In genomic region chr7:6590645-6591110, GRCh38 we compare ENCODE assay signal across 8 cellular contexts. TPM values are rescaled to one million over a fixed set of nuclear protein-coding genes. Genes with fewer than 3 reads are reported as not detected.
DNase-seq lines count a peak whose midpoint lies in the region; ATAC-seq and TF ChIP-seq lines count a peak whose summit lies in the region.

No MANE protein-coding gene starts in this region.

- no peaks in the 10 kb centered on the region for H3K36me3 Mint-ChIP-seq in T-helper 17 cell (ENCODE audit: low read depth)
- no peaks in the 10 kb centered on the region for H3K36me3 Mint-ChIP-seq in glutamatergic neuron (ENCODE audit: unreplicated experiment)

- peak overlapping the region; percentile 54 for H3K27ac ChIP-seq in skeletal muscle tissue (ENCODE audit: low read depth, low read length)

- no peak for DNase-seq in T-helper 17 cell
- no peak for DNase-seq in glutamatergic neuron
- no peak for DNase-seq in NCI-H748 treated with DMSO at 0.1 percent for 48 hours (lab: John Stamatoyannopoulos, UW)
- DNase-seq in NCI-H1092 treated with DMSO at 0.1 percent for 48 hours (lab: John Stamatoyannopoulos, UW): no peak
- DNase-seq in activated CD8-positive, alpha-beta memory T cell treated with anti-CD3 and anti-CD28 coated beads, Interleukin-2, amount 50 U/mL, for 4 hours: no peak

- H3K4me1 Mint-ChIP-seq in T-helper 17 cell (peaks cover 12% of the 10 kb centered on the region), glutamatergic neuron (ENCODE audit: low read depth, unreplicated experiment) (peaks cover 8% of the 10 kb centered on the region)

- peaks cover 26 to 50% (median 43%) of the 10 kb centered on the region in 3 donors for H3K36me3 ChIP-seq in skeletal muscle tissue (ENCODE audit: control insufficient read depth in 3 of 3, insufficient read depth in 3 of 3, low read length in 3 of 3)

- H3K9me3 ChIP-seq in T-helper 17 cell (ENCODE audit: control insufficient read depth, low read length, poor library complexity, severe bottlenecking) (no peaks in the 10 kb centered on the region), skeletal muscle tissue (ENCODE audit: control insufficient read depth in 3 of 3, low read length in 3 of 3) (no peaks in the 10 kb centered on the region)

- no peaks in the 10 kb centered on the region for H3K27me3 ChIP-seq in skeletal muscle tissue (ENCODE audit: control insufficient read depth in 3 of 3, insufficient read depth in 3 of 3, low read length in 3 of 3)

- peaks cover 13% of the 10 kb centered on the region for H3K9me3 Mint-ChIP-seq in glutamatergic neuron (ENCODE audit: unreplicated experiment)

- peak overlapping the region; percentile 72 to 91 (median 87) for H3K9ac ChIP-seq in skeletal muscle tissue (ENCODE audit: low read depth in 1 of 3, low read length in 3 of 3)

- H3K4me3 ChIP-seq in GM08714 (ENCODE audit: low read length) (peak overlapping the region; percentile 92), skeletal muscle tissue (ENCODE audit: low read length in 3 of 3) (peak overlapping the region; percentile 87 to 96 (median 92))

- TF ChIP-seq CTCF in glutamatergic neuron (IDR thresholded peaks at IDR 0.05; ENCODE audit: partially characterized antibody, unreplicated experiment): no peak

- H3K27me3 Mint-ChIP-seq in T-helper 17 cell (no peaks in the 10 kb centered on the region), glutamatergic neuron (ENCODE audit: unreplicated experiment) (peaks cover 3% of the 10 kb centered on the region)

- ATAC-seq in HG02678 (IDR thresholded peaks at IDR 0.05; ENCODE audit: unreplicated experiment) (peak; percentile 22), T-helper 17 cell (no peak)

- H3K4me3 Mint-ChIP-seq in T-helper 17 cell: peak overlapping the region; percentile 97
- peak overlapping the region; percentile 97 for H3K4me3 Mint-ChIP-seq in glutamatergic neuron (ENCODE audit: unreplicated experiment)

- H3K27ac Mint-ChIP-seq in T-helper 17 cell (peak overlapping the region; percentile 96), glutamatergic neuron (ENCODE audit: unreplicated experiment) (peak overlapping the region; percentile 94)

- peaks cover 15 to 16% (median 15%) of the 10 kb centered on the region in 3 donors for H3K4me1 ChIP-seq in skeletal muscle tissue (ENCODE audit: control insufficient read depth in 3 of 3, insufficient read depth in 3 of 3, low read length in 3 of 3)

RNA-seq across cellular contexts. Expression of gene INTS15, which starts 0.9 kb away (rescaled TPM):
- total RNA-seq in T-helper 17 cell (10 to 100 TPM; 50.5 to 50.7 TPM), glutamatergic neuron (ENCODE audit: unreplicated experiment) (36.9 TPM), skeletal muscle tissue (10.4 TPM)

RNA-seq across cellular contexts. Expression of gene ZDHHC4, which starts 13.4 kb away (rescaled TPM):
- total RNA-seq in T-helper 17 cell (10 to 100 TPM; 19.1 to 20.6 TPM), glutamatergic neuron (ENCODE audit: unreplicated experiment) (60.5 TPM), skeletal muscle tissue (68.9 TPM)

RNA-seq across cellular contexts. Expression of gene ZNF853, which starts 24.7 kb away (rescaled TPM):
- total RNA-seq in T-helper 17 cell (1 to 10 TPM in 1 of 2 donors, under 1 TPM in 1; 0.85 to 1.1 TPM), glutamatergic neuron (ENCODE audit: unreplicated experiment) (5.5 TPM), skeletal muscle tissue (12.0 TPM)

RNA-seq across cellular contexts. Expression of gene GRID2IP, which starts 39.4 kb away (rescaled TPM):
- total RNA-seq in T-helper 17 cell (under 1 TPM; 0.17 to 0.18 TPM), glutamatergic neuron (ENCODE audit: unreplicated experiment) (0.66 TPM), skeletal muscle tissue (not detected)

RNA-seq across cellular contexts. Expression of gene ZNF316, which starts 46.4 kb away (rescaled TPM):
- total RNA-seq in T-helper 17 cell (10 to 100 TPM; 37.1 to 39.9 TPM), glutamatergic neuron (ENCODE audit: unreplicated experiment) (51.1 TPM), skeletal muscle tissue (9.9 TPM)
